29 cellular contexts compared by ENCODE assay signal in the genomic region with DNA sequence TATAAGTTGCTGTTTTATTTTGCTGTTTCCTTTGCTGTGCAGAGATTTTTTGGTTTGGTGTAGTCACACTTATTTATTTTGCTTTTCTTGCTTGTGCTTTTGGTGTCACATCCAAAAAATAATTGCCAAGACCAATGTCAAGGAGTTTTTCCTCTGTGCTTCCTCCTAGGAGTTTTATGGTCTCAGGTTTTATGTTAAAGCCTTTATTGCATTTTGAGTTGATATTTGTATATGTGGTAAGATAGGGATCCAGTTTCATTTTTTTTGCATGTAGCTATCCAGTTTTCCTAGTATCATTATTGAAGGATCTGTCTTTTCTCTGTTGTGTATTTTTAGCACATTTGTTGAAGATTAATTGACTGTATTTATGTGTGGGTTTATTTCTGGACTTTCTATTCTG.
"Had no signal": no experiment of that assay in that cellular context is flagged by ENCODE, and none has a peak within 500 bp of the region (broad histone marks: within the 10 kb centered on the region; RNA-seq: fewer than 3 reads in every experiment).

No MANE protein-coding gene starts in this region.

- DNase-seq: stimulated activated CD4-positive, alpha-beta T cell treated with anti-CD3 and anti-CD28 coated beads, Interleukin-2, amount 100 ng/mL, for 48 hours; stimulated activated CD4-positive, alpha-beta T cell treated with anti-CD3 and anti-CD28 coated beads, Interleukin-4, amount 100 ng/mL, for 1 hour; stimulated activated CD4-positive, alpha-beta T cell treated with anti-CD3 and anti-CD28 coated beads, Interleukin-4, amount 100 ng/mL, for 24 hours; stimulated activated CD4-positive, alpha-beta T cell treated with anti-CD3 and anti-CD28 coated beads, Interleukin-4, amount 100 ng/mL, for 4 hours; stimulated activated CD8-positive, alpha-beta memory T cell treated with anti-CD3 and anti-CD28 coated beads, Interleukin-4, amount 100 ng/mL, for 48 hours; stimulated activated naive B cell treated with anti-CD40 and anti-IgM and Interleukin-4, amounts not matched to agents 10 μg/mL and 1 μg/mL and 100 μg/mL, for 72 hours; stimulated activated naive CD4-positive, alpha-beta T cell; stimulated activated naive CD4-positive, alpha-beta T cell treated with Interleukin-2 at 50 U/mL for 16 hours; stimulated activated naive CD8-positive, alpha-beta T cell treated with anti-CD3 and anti-CD28 coated beads, Interleukin-15, amount 100 ng/mL, for 72 hours; stimulated activated naive CD8-positive, alpha-beta T cell treated with anti-CD3 and anti-CD28 coated beads, Interleukin-15, Interleukin-2, amounts not matched to agents 100 U/mL and 50 U/mL, for 24 hours; stomach; substantia nigra; testis; thyroid gland; tibial artery; transverse colon; trophoblast cell; upper lobe of left lung; upper lobe of right lung; uterus had no signal

- H3K9me3 ChIP-seq: stomach, suprapubic skin, testis, thoracic aorta, thyroid gland, upper lobe of left lung, uterus, vagina had no signal

- H3K36me3 Mint-ChIP-seq: stimulated activated effector memory CD8-positive, alpha-beta T cell treated with anti-CD3 and anti-CD28 coated beads, Interleukin-12 subunit alpha, Interleukin-12 subunit beta, amount 100 ng/mL, for 72 hours; stimulated activated memory B cell treated with anti-CD40 and anti-IgM and Interleukin-4, amounts not matched to agents 10 μg/mL and 1 μg/mL and 100 μg/mL, for 72 hours; stimulated activated naive B cell treated with anti-CD40 and anti-IgM and Interleukin-4, amounts not matched to agents 10 μg/mL and 1 μg/mL and 100 μg/mL, for 72 hours had no signal

- H3K27me3 ChIP-seq: stomach, suprapubic skin, testis, thyroid gland, tibial artery, tibial nerve, transverse colon, upper lobe of left lung, upper lobe of right lung, uterus, vagina had no signal

- H3K4me1 Mint-ChIP-seq: stimulated activated effector memory CD8-positive, alpha-beta T cell treated with anti-CD3 and anti-CD28 coated beads, Interleukin-12 subunit alpha, Interleukin-12 subunit beta, amount 100 ng/mL, for 72 hours; stimulated activated memory B cell treated with anti-CD40 and anti-IgM and Interleukin-4, amounts not matched to agents 10 μg/mL and 1 μg/mL and 100 μg/mL, for 72 hours; stimulated activated naive B cell treated with anti-CD40 and anti-IgM and Interleukin-4, amounts not matched to agents 10 μg/mL and 1 μg/mL and 100 μg/mL, for 72 hours; stimulated activated naive CD8-positive, alpha-beta T cell treated with anti-CD3 and anti-CD28 coated beads, Interleukin-15, amount 100 ng/mL, for 72 hours had no signal

- H3K27me3 Mint-ChIP-seq: type B pancreatic cell had no signal

- ATAC-seq: stimulated activated effector memory CD8-positive, alpha-beta T cell treated with anti-CD3 and anti-CD28 coated beads, Interleukin-12 subunit alpha, Interleukin-12 subunit beta, amount 100 ng/mL, for 72 hours; stimulated activated memory B cell treated with anti-CD40 and anti-IgM and Interleukin-4, amounts not matched to agents 10 μg/mL and 1 μg/mL and 100 μg/mL, for 72 hours; stimulated activated naive B cell treated with anti-CD40 and anti-IgM and Interleukin-4, amounts not matched to agents 10 μg/mL and 1 μg/mL and 100 μg/mL, for 72 hours; stimulated activated naive CD8-positive, alpha-beta T cell treated with anti-CD3 and anti-CD28 coated beads, Interleukin-15, amount 100 ng/mL, for 72 hours; stimulated activated naive CD8-positive, alpha-beta T cell treated with anti-CD3 and anti-CD28 coated beads, Interleukin-15, Interleukin-2, amounts not matched to agents 100 U/mL and 50 U/mL, for 24 hours; upper lobe of right lung had no signal

- H3K4me3 Mint-ChIP-seq: stimulated activated effector memory CD8-positive, alpha-beta T cell treated with anti-CD3 and anti-CD28 coated beads, Interleukin-12 subunit alpha, Interleukin-12 subunit beta, amount 100 ng/mL, for 72 hours; stimulated activated memory B cell treated with anti-CD40 and anti-IgM and Interleukin-4, amounts not matched to agents 10 μg/mL and 1 μg/mL and 100 μg/mL, for 72 hours; stimulated activated naive B cell treated with anti-CD40 and anti-IgM and Interleukin-4, amounts not matched to agents 10 μg/mL and 1 μg/mL and 100 μg/mL, for 72 hours; stimulated activated naive CD8-positive, alpha-beta T cell treated with anti-CD3 and anti-CD28 coated beads, Interleukin-15, amount 100 ng/mL, for 72 hours; stimulated activated naive CD8-positive, alpha-beta T cell treated with anti-CD3 and anti-CD28 coated beads, Interleukin-15, Interleukin-2, amounts not matched to agents 100 ng/mL and 50 ng/mL, for 24 hours; type B pancreatic cell had no signal

- H3K4me3 ChIP-seq: stomach, suprapubic skin, testis, thoracic aorta, thyroid gland, tibial artery, tibial nerve, transverse colon, upper lobe of left lung, upper lobe of right lung, uterus, vagina had no signal

- H3K27ac Mint-ChIP-seq: stimulated activated effector memory CD8-positive, alpha-beta T cell treated with anti-CD3 and anti-CD28 coated beads, Interleukin-12 subunit alpha, Interleukin-12 subunit beta, amount 100 ng/mL, for 72 hours; stimulated activated memory B cell treated with anti-CD40 and anti-IgM and Interleukin-4, amounts not matched to agents 10 μg/mL and 1 μg/mL and 100 μg/mL, for 72 hours; stimulated activated naive B cell treated with anti-CD40 and anti-IgM and Interleukin-4, amounts not matched to agents 10 μg/mL and 1 μg/mL and 100 μg/mL, for 72 hours; stimulated activated naive CD8-positive, alpha-beta T cell treated with anti-CD3 and anti-CD28 coated beads, Interleukin-15, amount 100 ng/mL, for 72 hours; stimulated activated naive CD8-positive, alpha-beta T cell treated with anti-CD3 and anti-CD28 coated beads, Interleukin-15, Interleukin-2, amounts not matched to agents 100 ng/mL and 50 ng/mL, for 24 hours; type B pancreatic cell had no signal

- FAIRE-seq: urothelium cell line had no signal

- H3K4me1 ChIP-seq: stomach, suprapubic skin, testis, thyroid gland, tibial artery, tibial nerve, upper lobe of left lung, upper lobe of right lung, uterus had no signal

- H3K9me3 Mint-ChIP-seq: stimulated activated effector memory CD8-positive, alpha-beta T cell treated with anti-CD3 and anti-CD28 coated beads, Interleukin-12 subunit alpha, Interleukin-12 subunit beta, amount 100 ng/mL, for 72 hours; stimulated activated naive CD8-positive, alpha-beta T cell treated with anti-CD3 and anti-CD28 coated beads, Interleukin-15, amount 100 ng/mL, for 72 hours; stimulated activated naive CD8-positive, alpha-beta T cell treated with anti-CD3 and anti-CD28 coated beads, Interleukin-15, Interleukin-2, amounts not matched to agents 100 ng/mL and 50 ng/mL, for 24 hours had no signal

- H3K27ac ChIP-seq: stomach, suprapubic skin, testis, thoracic aorta, thyroid gland, tibial artery, tibial nerve, transverse colon, upper lobe of left lung, upper lobe of right lung, uterus, vagina had no signal

- H3K36me3 ChIP-seq: suprapubic skin, thyroid gland, transverse colon, uterus, vagina had no signal
